4 cellular contexts compared by ENCODE assay signal in genomic region chr1:208595236-208595635, GRCh38.
"Had no signal": no experiment of that assay in that cellular context is flagged by ENCODE, and none has a peak within 500 bp of the region (broad histone marks: within the 10 kb centered on the region; RNA-seq: fewer than 3 reads in every experiment).

No MANE protein-coding gene starts in this region.

- DNase-seq: H9 had no signal

- H3K4me3 ChIP-seq: GM23338 had no signal

- H3K4me2 ChIP-seq: GM23338 had no signal

- ATAC-seq: GM23338, HepG2 had no signal

- H3K27ac ChIP-seq: HL-60 had no signal

- H2AFZ ChIP-seq: GM23338 had no signal
